24 cellular contexts compared by ENCODE assay signal in genomic region chr2:42909966-42910365, GRCh38.
DNase-seq lines count a peak whose midpoint lies in the region; ATAC-seq and TF ChIP-seq lines count a peak whose summit lies in the region.
"Had no signal": no experiment of that assay in that cellular context is flagged by ENCODE, and none has a peak within 500 bp of the region (broad histone marks: within the 10 kb centered on the region; RNA-seq: fewer than 3 reads in every experiment).

No MANE protein-coding gene starts in this region.

- H3K9ac ChIP-seq in adipocyte (ENCODE audit: low read length): peak overlapping the region; percentile 14

- H3K27ac Mint-ChIP-seq in nephron progenitor cell: peak overlapping the region; percentile 17
- no peak overlapping the region for H3K27ac Mint-ChIP-seq in activated CD4-positive, alpha-beta memory T cell treated with anti-CD3 and anti-CD28 coated beads, Interleukin-2, amount 10 ng/mL, durations not matched to agents 7 days and 5 days
- H3K27ac Mint-ChIP-seq: CD4-positive, alpha-beta memory T cell had no signal

- POLR2A ChIA-PET in activated CD4-positive, alpha-beta memory T cell treated with anti-CD3 and anti-CD28 coated beads, Interleukin-2, amount 10 ng/mL, durations not matched to agents 7 days and 5 days (lab: Charles Lee): no interaction called here

- H3K36me3 ChIP-seq in adipocyte (ENCODE audit: control insufficient read depth, insufficient read depth, low read length, severe bottlenecking): no peaks in the 10 kb centered on the region
- H3K36me3 ChIP-seq in esophagus muscularis mucosa: no peaks in the 10 kb centered on the region
- H3K36me3 ChIP-seq: SJCRH30 had no signal

- peak overlapping the region; percentile 61 to 91 (median 87) for H3K27ac ChIP-seq in esophagus muscularis mucosa (replicated peaks in 1 of 4)
- H3K27ac ChIP-seq: SJCRH30 had no signal

- H3K4me3 ChIP-seq in adipocyte (ENCODE audit: low read length) (no peak overlapping the region), esophagus muscularis mucosa (no peak overlapping the region)
- H3K4me3 ChIP-seq: SJCRH30 had no signal

- peaks cover 19% of the 10 kb centered on the region for H3K27me3 Mint-ChIP-seq in nephron progenitor cell (ENCODE audit: low read depth, poor library complexity)
- peaks cover 12% of the 10 kb centered on the region for H3K27me3 Mint-ChIP-seq in activated CD4-positive, alpha-beta memory T cell treated with anti-CD3 and anti-CD28 coated beads, Interleukin-2, amount 10 ng/mL, durations not matched to agents 7 days and 5 days

- TF ChIP-seq POLR2A in esophagus muscularis mucosa (IDR thresholded peaks at IDR 0.05; ENCODE audit: low read depth): no peak

- H3K4me1 Mint-ChIP-seq in nephron progenitor cell: peaks cover 47% of the 10 kb centered on the region
- peaks cover 3% of the 10 kb centered on the region for H3K4me1 Mint-ChIP-seq in activated CD4-positive, alpha-beta memory T cell treated with anti-CD3 and anti-CD28 coated beads, Interleukin-2, amount 10 ng/mL, durations not matched to agents 7 days and 5 days

- H3K4me1 ChIP-seq in adipocyte (ENCODE audit: control insufficient read depth, insufficient read depth, low read length) (peaks cover 45% of the 10 kb centered on the region), esophagus muscularis mucosa (peaks cover 49 to 70% (median 63%) of the 10 kb centered on the region in 4 donors)

- no peaks in the 10 kb centered on the region for H3K36me3 Mint-ChIP-seq in nephron progenitor cell (ENCODE audit: low read depth)
- no peaks in the 10 kb centered on the region for H3K36me3 Mint-ChIP-seq in activated CD4-positive, alpha-beta memory T cell treated with anti-CD3 and anti-CD28 coated beads, Interleukin-2, amount 10 ng/mL, durations not matched to agents 7 days and 5 days (ENCODE audit: low read depth)
- H3K36me3 Mint-ChIP-seq: CD4-positive, alpha-beta memory T cell had no signal

- H3K4me3 Mint-ChIP-seq in nephron progenitor cell: no peak overlapping the region
- no peak overlapping the region for H3K4me3 Mint-ChIP-seq in activated CD4-positive, alpha-beta memory T cell treated with anti-CD3 and anti-CD28 coated beads, Interleukin-2, amount 10 ng/mL, durations not matched to agents 7 days and 5 days
- H3K4me3 Mint-ChIP-seq: CD4-positive, alpha-beta memory T cell had no signal

- peaks cover 3% of the 10 kb centered on the region for H3K9me3 Mint-ChIP-seq in nephron progenitor cell
- no peaks in the 10 kb centered on the region for H3K9me3 Mint-ChIP-seq in activated CD4-positive, alpha-beta memory T cell treated with anti-CD3 and anti-CD28 coated beads, Interleukin-2, amount 10 ng/mL, durations not matched to agents 7 days and 5 days
- H3K9me3 Mint-ChIP-seq: CD4-positive, alpha-beta memory T cell had no signal

- no peak for DNase-seq in adipocyte (ENCODE audit: low read depth)
- no peak for DNase-seq in esophagus muscularis mucosa (ENCODE audit: extremely low spot score)
- DNase-seq in nephron progenitor cell: no peak
- no peak for DNase-seq in mucosa of gallbladder (ENCODE audit: low spot score)
- DNase-seq in activated CD4-positive, alpha-beta memory T cell treated with anti-CD3 and anti-CD28 coated beads, Interleukin-2, amount 10 ng/mL, durations not matched to agents 7 days and 5 days: no peak
- DNase-seq: C1 segment of cervical spinal cord; CD4-positive, alpha-beta memory T cell; COR-L47; DMS53; GOT3; Kasumi-1; NCI-H1092 treated with DMSO at 0.1 percent for 48 hours; NCI-H1436 treated with DMSO at 0.1 percent for 48 hours; NCI-H1930; NCI-H2107; NCI-H446; NCI-H524 treated with DMSO at 0.1 percent for 48 hours; NCI-H774; PC-3; SJCRH30 had no signal

- no peak for TF ChIP-seq EP300 in esophagus muscularis mucosa (IDR thresholded peaks at IDR 0.05)

- no peaks in the 10 kb centered on the region for H3K9me3 ChIP-seq in adipocyte (ENCODE audit: control insufficient read depth, low read length)
- no peaks in the 10 kb centered on the region for H3K9me3 ChIP-seq in esophagus muscularis mucosa
- H3K9me3 ChIP-seq: SJCRH30 had no signal

- ATAC-seq in HG02571 (IDR thresholded peaks at IDR 0.05; ENCODE audit: unreplicated experiment) (no peak), GM21381 (IDR thresholded peaks at IDR 0.05; ENCODE audit: unreplicated experiment) (no peak)
- ATAC-seq: HCT116, PC-3, SK-N-SH treated with all-trans-retinoic acid at 6 μM for 48 hours had no signal

- intact Hi-C loops in esophagus muscularis mucosa (cut with DNase I): no loop called here

- CTCF ChIA-PET in activated CD4-positive, alpha-beta memory T cell treated with anti-CD3 and anti-CD28 coated beads, Interleukin-2, amount 10 ng/mL, durations not matched to agents 7 days and 5 days (lab: Charles Lee): interaction anchor here (0.5 kb wide), 1 partner anchor 442 kb away, joined by 3 read pairs; no protein-coding TSS in a partner anchor

- 86% methylated on average over 7 of the region's 7 CpGs for WGBS in esophagus muscularis mucosa

- TF ChIP-seq CTCF in esophagus muscularis mucosa (IDR thresholded peaks at IDR 0.05) (no peak), nephron progenitor cell (IDR thresholded peaks at IDR 0.05) (no peak)

- no peaks in the 10 kb centered on the region for H3K27me3 ChIP-seq in adipocyte (replicated peaks; ENCODE audit: control insufficient read depth, insufficient read depth, low read length)
- no peaks in the 10 kb centered on the region for H3K27me3 ChIP-seq in esophagus muscularis mucosa
